ENCODE assay signal across 8 cellular contexts in genomic region chr3:11059799-11060115, GRCh38.
"Had no signal": no experiment of that assay in that cellular context is flagged by ENCODE, and none has a peak within 500 bp of the region (broad histone marks: within the 10 kb centered on the region; RNA-seq: fewer than 3 reads in every experiment).

No MANE protein-coding gene starts in this region.

- DNase-seq: activated T-cell treated with anti-CD3 and anti-CD28 coated beads, Interleukin-2, amount 50 U/mL, for 1 hour; lower lobe of right lung; natural killer cell; stomach had no signal

- FAIRE-seq: colon, TTC549 had no signal

- H3K4me1 ChIP-seq: foreskin keratinocyte had no signal

- H3K27me3 ChIP-seq: foreskin keratinocyte had no signal

- H3K27ac ChIP-seq: epithelial cell of prostate, lower lobe of right lung, stomach had no signal

- H3K4me3 ChIP-seq: lower lobe of right lung, stomach had no signal

- H3K36me3 ChIP-seq: lower lobe of right lung, stomach had no signal

- H3K9me3 ChIP-seq: lower lobe of right lung had no signal
